ENCODE assay signal across 1 cellular context in genomic region chr5:171673840-171674239, GRCh38.
TF ChIP-seq lines count a peak whose summit lies in the region.

No MANE protein-coding gene starts in this region.

TF ChIP-seq in HEK293, 187 proteins besides CTCF, POLR2A, EP300 and RAD21 (continued from another document):
- TF ChIP-seq, protein P1, sequence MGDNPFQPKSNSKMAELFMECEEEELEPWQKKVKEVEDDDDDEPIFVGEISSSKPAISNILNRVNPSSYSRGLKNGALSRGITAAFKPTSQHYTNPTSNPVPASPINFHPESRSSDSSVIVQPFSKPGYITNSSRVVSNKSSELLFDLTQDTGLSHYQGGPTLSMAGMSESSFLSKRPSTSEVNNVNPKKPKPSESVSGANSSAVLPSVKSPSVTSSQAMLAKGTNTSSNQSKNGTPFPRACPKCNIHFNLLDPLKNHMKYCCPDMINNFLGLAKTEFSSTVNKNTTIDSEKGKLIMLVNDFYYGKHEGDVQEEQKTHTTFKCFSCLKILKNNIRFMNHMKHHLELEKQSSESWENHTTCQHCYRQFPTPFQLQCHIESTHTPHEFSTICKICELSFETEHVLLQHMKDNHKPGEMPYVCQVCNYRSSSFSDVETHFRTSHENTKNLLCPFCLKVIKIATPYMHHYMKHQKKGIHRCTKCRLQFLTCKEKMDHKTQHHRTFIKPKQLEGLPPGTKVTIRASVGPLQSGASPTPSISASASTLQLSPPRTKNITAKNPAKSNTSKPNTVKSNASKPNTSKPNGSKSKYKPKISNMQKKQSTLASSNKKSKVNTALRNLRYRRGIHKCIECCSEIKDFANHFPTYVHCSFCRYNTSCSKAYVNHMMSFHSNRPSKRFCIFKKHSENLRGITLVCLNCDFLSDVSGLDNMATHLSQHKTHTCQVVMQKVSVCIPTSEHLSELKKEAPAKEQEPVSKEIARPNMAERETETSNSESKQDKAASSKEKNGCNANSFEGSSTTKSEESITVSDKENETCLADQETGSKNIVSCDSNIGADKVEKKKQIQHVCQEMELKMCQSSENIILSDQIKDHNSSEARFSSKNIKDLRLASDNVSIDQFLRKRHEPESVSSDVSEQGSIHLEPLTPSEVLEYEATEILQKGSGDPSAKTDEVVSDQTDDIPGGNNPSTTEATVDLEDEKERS (tag by site-specific recombination; IDR thresholded peaks at IDR 0.05): 0 out of 2 replicates have a peak, but pooled peaks have one; percentile 75
- TF ChIP-seq, protein P2, sequence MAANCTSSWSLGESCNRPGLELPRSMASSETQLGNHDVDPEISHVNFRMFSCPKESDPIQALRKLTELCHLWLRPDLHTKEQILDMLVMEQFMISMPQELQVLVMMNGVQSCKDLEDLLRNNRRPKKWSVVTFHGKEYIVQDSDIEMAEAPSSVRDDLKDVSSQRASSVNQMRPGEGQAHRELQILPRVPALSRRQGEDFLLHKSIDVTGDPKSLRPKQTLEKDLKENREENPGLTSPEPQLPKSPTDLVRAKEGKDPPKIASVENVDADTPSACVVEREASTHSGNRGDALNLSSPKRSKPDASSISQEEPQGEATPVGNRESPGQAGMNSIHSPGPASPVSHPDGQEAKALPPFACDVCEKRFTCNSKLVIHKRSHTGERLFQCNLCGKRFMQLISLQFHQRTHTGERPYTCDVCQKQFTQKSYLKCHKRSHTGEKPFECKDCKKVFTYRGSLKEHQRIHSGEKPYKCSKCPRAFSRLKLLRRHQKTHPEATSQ (tag by site-specific recombination; IDR thresholded peaks at IDR 0.05): no peak
